In the genomic region with DNA sequence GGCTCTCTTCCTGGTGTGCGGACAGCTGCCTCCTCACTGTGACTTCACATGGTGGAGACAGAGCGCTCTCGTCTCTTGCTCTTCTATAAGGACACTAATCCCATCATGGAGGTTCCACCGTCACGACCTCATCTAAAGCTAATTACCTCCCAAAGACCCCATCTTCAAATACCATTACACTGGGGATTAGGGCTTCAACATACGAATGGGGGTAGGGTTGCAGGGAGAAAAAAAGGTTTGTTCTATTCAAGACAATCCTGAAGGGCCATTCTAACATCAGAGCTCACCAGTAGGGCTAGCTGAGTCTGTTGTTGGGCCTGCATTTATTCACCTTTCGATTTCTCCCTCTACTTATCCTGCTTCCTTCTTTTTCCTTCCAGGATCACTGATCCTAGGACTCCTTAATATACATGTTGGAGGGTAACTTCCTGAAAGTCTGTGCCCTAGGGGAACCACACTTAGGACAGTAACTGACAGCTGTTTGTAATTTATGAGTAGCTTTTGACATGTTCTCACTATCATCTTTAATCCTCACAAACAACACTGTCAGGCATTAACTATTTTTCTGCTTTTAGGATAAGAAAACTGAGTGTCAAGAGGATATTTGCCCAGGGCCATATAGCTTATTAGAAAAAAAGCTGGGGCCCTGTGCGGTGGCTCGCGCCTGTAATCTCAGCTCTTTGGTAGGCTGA, we compare ENCODE assay signal across 41 cellular contexts. TPM values are rescaled to one million over a fixed set of nuclear protein-coding genes. Genes with fewer than 3 reads are reported as not detected.
DNase-seq lines count a peak whose midpoint lies in the region; ATAC-seq, FAIRE-seq and TF ChIP-seq lines count a peak whose summit lies in the region.
"Had no signal": no experiment of that assay in that cellular context is flagged by ENCODE, and none has a peak within 500 bp of the region (broad histone marks: within the 10 kb centered on the region; RNA-seq: fewer than 3 reads in every experiment).

No MANE protein-coding gene starts in this region.

- H3K36me3 Mint-ChIP-seq in activated naive CD8-positive, alpha-beta T cell treated with anti-CD3 and anti-CD28 coated beads, Interleukin-2, amount 50 U/mL, for 24 hours (ENCODE audit: low read depth) = no peaks in the 10 kb centered on the region
- no peaks in the 10 kb centered on the region for H3K36me3 Mint-ChIP-seq in activated naive CD8-positive, alpha-beta T cell treated with anti-CD3 and anti-CD28 coated beads for 36 hours
- H3K36me3 Mint-ChIP-seq in activated naive CD4-positive, alpha-beta T cell treated with anti-CD3 and anti-CD28 coated beads, Interleukin-2, amount 50 U/mL, for 72 hours = no peaks in the 10 kb centered on the region
- H3K36me3 Mint-ChIP-seq: CD8-positive, alpha-beta T cell; natural killer cell had no signal

- no peak for TF ChIP-seq POLR2A in K562 (conservative IDR thresholded peaks at IDR 0.05)

- DNase-seq in K562 (ENCODE audit: extremely low read depth in 1 of 4, low spot score in 3 of 4) (no peak), hepatocyte (ENCODE audit: low spot score) (no peak), pons (ENCODE audit: low spot score) (peak; percentile 14)
- DNase-seq in activated CD4-positive, alpha-beta T cell treated with anti-CD3 and anti-CD28 coated beads, Interleukin-2, amount 50 U/mL, for 1 hour = no peak
- no peak for DNase-seq in activated naive CD8-positive, alpha-beta T cell treated with anti-CD3 and anti-CD28 coated beads, Interleukin-2, amount 50 U/mL, for 24 hours
- no peak for DNase-seq in activated naive CD8-positive, alpha-beta T cell treated with anti-CD3 and anti-CD28 coated beads for 36 hours
- no peak for DNase-seq in activated naive CD4-positive, alpha-beta T cell treated with anti-CD3 and anti-CD28 coated beads, Interleukin-2, amount 50 U/mL, for 72 hours (ENCODE audit: low spot score in 2 of 2)
- DNase-seq: ACHN; activated CD4-positive, alpha-beta T cell treated with anti-CD3 and anti-CD28 coated beads for 36 hours; activated CD8-positive, alpha-beta memory T cell treated with anti-CD3 and anti-CD28 coated beads for 24 hours; activated naive CD4-positive, alpha-beta T cell treated with anti-CD3 and anti-CD28 coated beads, Interleukin-2, amount 50 U/mL, for 16 hours; activated T-cell treated with anti-CD3 and anti-CD28 coated beads for 4 hours; BE2C; CD8-positive, alpha-beta T cell; EL; foreskin keratinocyte; GOT3; left cardiac atrium; MM.1S; natural killer cell; NCI-H1417; NCI-H2029; NCI-H226; NCI-H69; ovary; right cardiac atrium; SHP77 treated with DMSO at 0.1 percent for 48 hours; spleen; stimulated activated CD4-positive, alpha-beta T cell treated with anti-CD3 and anti-CD28 coated beads, Interleukin-2, amount 100 ng/mL, for 24 hours; stomach; upper lobe of left lung had no signal

- no peaks in the 10 kb centered on the region for H3K36me3 ChIP-seq in HUES48 (ENCODE audit: control insufficient read depth, insufficient read depth, low read length)
- H3K36me3 ChIP-seq in K562 (ENCODE audit: control insufficient read depth, insufficient read depth, low read length) = no peaks in the 10 kb centered on the region
- no peaks in the 10 kb centered on the region for H3K36me3 ChIP-seq in hepatocyte (replicated peaks; ENCODE audit: insufficient read depth, low read depth)
- H3K36me3 ChIP-seq: BE2C, ovary, spleen, stomach, upper lobe of left lung had no signal

- H3K27ac ChIP-seq in HUES48 (ENCODE audit: low read depth, low read length) = peak overlapping the region; percentile 54
- H3K27ac ChIP-seq in K562 (ENCODE audit: extremely low read depth, low read depth, low read length) = no peak overlapping the region
- peak overlapping the region; percentile 31 for H3K27ac ChIP-seq in hepatocyte
- H3K27ac ChIP-seq: coronary artery, foreskin keratinocyte, KMS-11, ovary, spleen, stomach, upper lobe of left lung had no signal

- H3K27me3 ChIP-seq in HUES48 (ENCODE audit: control insufficient read depth, insufficient read depth, low read length) (no peaks in the 10 kb centered on the region), K562 (ENCODE audit: control insufficient read depth in 2 of 2, insufficient read depth in 2 of 2, low read length in 2 of 2) (no peaks in the 10 kb centered on the region), hepatocyte (no peaks in the 10 kb centered on the region)
- H3K27me3 ChIP-seq: BE2C, foreskin keratinocyte, ovary, spleen, stomach, upper lobe of left lung had no signal

- no peak for TF ChIP-seq CTCF in K562 (IDR thresholded peaks at IDR 0.05 in 2 of 3, conservative IDR thresholded peaks at IDR 0.05 in 1 of 3; ENCODE audit: insufficient read depth in 2 of 3, low read depth in 1 of 3, low read length in 3 of 3)
- TF ChIP-seq CTCF in hepatocyte (IDR thresholded peaks at IDR 0.05; ENCODE audit: poor library complexity) = no peak

- in situ Hi-C loops in K562 (cut with MboI) = no loop called here

- no peaks in the 10 kb centered on the region for H3K4me1 Mint-ChIP-seq in activated naive CD8-positive, alpha-beta T cell treated with anti-CD3 and anti-CD28 coated beads, Interleukin-2, amount 50 U/mL, for 24 hours
- H3K4me1 Mint-ChIP-seq in activated naive CD8-positive, alpha-beta T cell treated with anti-CD3 and anti-CD28 coated beads for 36 hours = peaks cover 2% of the 10 kb centered on the region
- H3K4me1 Mint-ChIP-seq: activated CD4-positive, alpha-beta T cell treated with anti-CD3 and anti-CD28 coated beads for 36 hours; natural killer cell had no signal

- H3K27me3 Mint-ChIP-seq in activated naive CD8-positive, alpha-beta T cell treated with anti-CD3 and anti-CD28 coated beads, Interleukin-2, amount 50 U/mL, for 24 hours = peaks cover 7% of the 10 kb centered on the region
- peaks cover 3% of the 10 kb centered on the region for H3K27me3 Mint-ChIP-seq in activated naive CD8-positive, alpha-beta T cell treated with anti-CD3 and anti-CD28 coated beads for 36 hours

- H4K20me1 ChIP-seq in K562 (replicated peaks; ENCODE audit: control insufficient read depth, insufficient read depth, low read length) = no peaks in the 10 kb centered on the region
- H4K20me1 ChIP-seq in hepatocyte (ENCODE audit: insufficient read depth, poor library complexity, severe bottlenecking) = no peaks in the 10 kb centered on the region

- no peak for TF ChIP-seq RAD21 in K562 (CRISPR knock-in tag; conservative IDR thresholded peaks at IDR 0.05 in 1 of 2, IDR thresholded peaks at IDR 0.05 in 1 of 2)

- no peak overlapping the region for H3K4me2 ChIP-seq in K562 (ENCODE audit: insufficient read depth, low read length)
- H3K4me2 ChIP-seq in hepatocyte = no peak overlapping the region
- H3K4me2 ChIP-seq: KMS-11 had no signal

- no peaks in the 10 kb centered on the region for H3K9me1 ChIP-seq in K562 (ENCODE audit: control insufficient read depth, insufficient read depth, low read length)

- H3K4me3 ChIP-seq in HUES48 (ENCODE audit: low read depth, low read length) (no peak overlapping the region), K562 (no peak overlapping the region), hepatocyte (no peak overlapping the region)
- H3K4me3 ChIP-seq: coronary artery, lung, ovary, spleen, stomach, upper lobe of left lung had no signal

- no peaks in the 10 kb centered on the region for H3K9me2 ChIP-seq in hepatocyte (replicated peaks; ENCODE audit: insufficient read depth)

- H3K4me1 ChIP-seq in HUES48 (ENCODE audit: control insufficient read depth, insufficient read depth, low read length) (peaks cover 28% of the 10 kb centered on the region), K562 (replicated peaks in 1 of 2; ENCODE audit: control insufficient read depth in 2 of 2, insufficient read depth in 2 of 2, low read length in 2 of 2) (no peaks in the 10 kb centered on the region), hepatocyte (ENCODE audit: insufficient read depth) (no peaks in the 10 kb centered on the region)
- H3K4me1 ChIP-seq: BE2C, foreskin keratinocyte, spleen, stomach, upper lobe of left lung had no signal

- no peak for TF ChIP-seq EP300 in K562 (IDR thresholded peaks at IDR 0.05; ENCODE audit: low read length)

- intact Hi-C loops in K562 (cut with micrococcal nuclease) = no loop called here

- BruUV-seq in K562 (replicated peaks; lab: Mats Ljungman, UMichigan) = no TSS peak

- POLR2A ChIA-PET in K562 (lab: Yijun Ruan, JAX) = interaction anchor here (2.1 kb wide), 1 partner anchor 16 kb away, joined by 5 read pairs; no protein-coding TSS in a partner anchor

- H3K27ac Mint-ChIP-seq in activated naive CD8-positive, alpha-beta T cell treated with anti-CD3 and anti-CD28 coated beads, Interleukin-2, amount 50 U/mL, for 24 hours = no peak overlapping the region
- H3K27ac Mint-ChIP-seq in activated naive CD8-positive, alpha-beta T cell treated with anti-CD3 and anti-CD28 coated beads for 36 hours = no peak overlapping the region
- no peak overlapping the region for H3K27ac Mint-ChIP-seq in activated naive CD4-positive, alpha-beta T cell treated with anti-CD3 and anti-CD28 coated beads, Interleukin-2, amount 50 U/mL, for 72 hours
- H3K27ac Mint-ChIP-seq: activated CD4-positive, alpha-beta T cell treated with anti-CD3 and anti-CD28 coated beads for 36 hours; activated T-helper 2 cell treated with anti-CD3 and anti-CD28 coated beads, Interferon-gamma antibody, Interleukin-2, Interleukin-4, amounts not matched to agents 10 μg/mL and 5 μg/mL and 100 μg/mL, durations not matched to agents 14 hours and 24 hours and 36 hours; CD8-positive, alpha-beta T cell; natural killer cell; T-helper 2 cell treated with Interferon-gamma antibody and Interleukin-4, amounts not matched to agents 5 μg/mL and 100 μg/mL, for 36 hours had no signal

- H3K79me2 ChIP-seq in K562 (ENCODE audit: control insufficient read depth, insufficient read depth, low read length) = no peaks in the 10 kb centered on the region
- no peaks in the 10 kb centered on the region for H3K79me2 ChIP-seq in hepatocyte

- 26% methylated on average over 9 of the region's 10 CpGs for WGBS in K562 (ENCODE audit: insufficient coverage, low coverage, missing lambda C conversion rate)
- WGBS in hepatocyte (ENCODE audit: low lambda C conversion rate, missing lambda C conversion rate) = 84% methylated on average over 10 of the region's 10 CpGs

- ATAC-seq in K562 = no peak
- ATAC-seq in activated naive CD8-positive, alpha-beta T cell treated with anti-CD3 and anti-CD28 coated beads, Interleukin-2, amount 50 U/mL, for 24 hours = no peak
- no peak for ATAC-seq in activated naive CD4-positive, alpha-beta T cell treated with anti-CD3 and anti-CD28 coated beads, Interleukin-2, amount 50 U/mL, for 72 hours
- ATAC-seq: activated CD4-positive, alpha-beta T cell treated with anti-CD3 and anti-CD28 coated beads for 36 hours; CD8-positive, alpha-beta T cell; esophagus mucosa; foreskin keratinocyte; left cardiac atrium; natural killer cell; Panc1; right cardiac atrium had no signal

- no peak overlapping the region for H3K9ac ChIP-seq in HUES48 (ENCODE audit: low read depth, low read length)
- no peak overlapping the region for H3K9ac ChIP-seq in K562 (ENCODE audit: insufficient read depth in 1 of 2, low read depth in 2 of 2, low read length in 2 of 2)
- H3K9ac ChIP-seq: KMS-11 had no signal

- CTCF ChIA-PET in K562 (lab: Yijun Ruan, JAX; ENCODE audit: low intra/inter-chr PET ratio) = no interaction called here

- H3K9me3 ChIP-seq in HUES48 (ENCODE audit: control insufficient read depth, insufficient read depth, low read length) (no peaks in the 10 kb centered on the region), K562 (replicated peaks; ENCODE audit: control insufficient read depth, insufficient read depth, low read depth, low read length) (no peaks in the 10 kb centered on the region), hepatocyte (ENCODE audit: low read depth) (no peaks in the 10 kb centered on the region)
- H3K9me3 ChIP-seq: BE2C, ovary, spleen, stomach, upper lobe of left lung had no signal

- no peak overlapping the region for H3K4me3 Mint-ChIP-seq in activated naive CD8-positive, alpha-beta T cell treated with anti-CD3 and anti-CD28 coated beads, Interleukin-2, amount 50 U/mL, for 24 hours
- no peak overlapping the region for H3K4me3 Mint-ChIP-seq in activated naive CD8-positive, alpha-beta T cell treated with anti-CD3 and anti-CD28 coated beads for 36 hours
- H3K4me3 Mint-ChIP-seq: activated CD4-positive, alpha-beta T cell treated with anti-CD3 and anti-CD28 coated beads for 36 hours; CD8-positive, alpha-beta T cell; natural killer cell; T-helper 2 cell treated with Interferon-gamma antibody and Interleukin-4, amounts not matched to agents 5 μg/mL and 100 μg/mL, for 36 hours had no signal

- H3K9me3 Mint-ChIP-seq in activated naive CD8-positive, alpha-beta T cell treated with anti-CD3 and anti-CD28 coated beads, Interleukin-2, amount 50 U/mL, for 24 hours = no peaks in the 10 kb centered on the region
- no peaks in the 10 kb centered on the region for H3K9me3 Mint-ChIP-seq in activated naive CD8-positive, alpha-beta T cell treated with anti-CD3 and anti-CD28 coated beads for 36 hours
- H3K9me3 Mint-ChIP-seq in activated naive CD4-positive, alpha-beta T cell treated with anti-CD3 and anti-CD28 coated beads, Interleukin-2, amount 50 U/mL, for 72 hours = no peaks in the 10 kb centered on the region
- H3K9me3 Mint-ChIP-seq: activated T-helper 2 cell treated with anti-CD3 and anti-CD28 coated beads, Interferon-gamma antibody, Interleukin-2, Interleukin-4, amounts not matched to agents 10 μg/mL and 5 μg/mL and 100 μg/mL, durations not matched to agents 14 hours and 24 hours and 36 hours; CD8-positive, alpha-beta T cell; natural killer cell; T-helper 2 cell treated with Interferon-gamma antibody and Interleukin-4, amounts not matched to agents 5 μg/mL and 100 μg/mL, for 36 hours had no signal

- no peak for FAIRE-seq in K562 (lab: Jason Lieb, UNC)
- FAIRE-seq: GM18507, GM19239 had no signal

- H2AFZ ChIP-seq in K562 (ENCODE audit: low read depth, low read length) (no peak overlapping the region), hepatocyte (no peak overlapping the region)

RNA-seq across cellular contexts. Expression of gene GTF2F2, which starts 18.8 kb away (rescaled TPM):
- total RNA-seq in K562 (2011; cell fraction: chromatin; rRNA removed; ENCODE audit: low replicate concordance) = 11.2 and 29.0 TPM in 2 replicates
- 9.5 and 10.9 TPM in 2 replicates for total RNA-seq in K562 (2011; cell fraction: nucleolus; rRNA removed)
- 15.8 and 25.6 TPM in 2 replicates for total RNA-seq in K562 (2011; cell fraction: nucleoplasm; rRNA removed)
- total RNA-seq in K562 (2014; rRNA removed) (27.8 and 32.4 TPM in 2 replicates), K562 (2014; rRNA removed; fragmentation: Illumina TruSeq; extraction: Trizol) (44.8 and 52.0 TPM in 2 replicates), K562 (2015; rRNA removed; fragmentation: Illumina TruSeq; extraction: Trizol) (35.4 and 38.3 TPM in 2 replicates), K562 (2021) (30.5 and 32.3 TPM in 2 replicates), hepatocyte (25.7 and 25.8 TPM in 2 replicates)
- polyA plus RNA-seq in K562 (2011; rRNA removed) (20.4 and 24.4 TPM in 2 replicates), K562 (2014; fragmentation: Illumina TruSeq; extraction: Trizol) (28.4 and 32.8 TPM in 2 replicates), K562 (2014; fragmentation: Nextera tagmentation; extraction: Ambion mirVana) (10 to 100 TPM; 19.7 to 22.6 TPM), K562 (2014; rRNA removed) (33.5 and 39.9 TPM in 2 replicates), hepatocyte (23.1 and 26.7 TPM in 2 replicates)
- 5.0 and 8.5 TPM in 2 replicates for polyA plus RNA-seq in K562 (2011; cell fraction: cytosol; rRNA removed)
- polyA plus RNA-seq in K562 (2011; cell fraction: nucleus; rRNA removed) = 4.1 and 6.8 TPM in 2 replicates
- polyA plus RNA-seq in K562 (2012) = 18.9 and 22.7 TPM in 2 replicates
- 17.7 and 20.7 TPM in 2 replicates for polyA minus RNA-seq in K562 (2011; rRNA and poly(A)+ RNA removed)
- 7.2 and 9.9 TPM in 2 replicates for polyA minus RNA-seq in K562 (2011; cell fraction: cytosol; rRNA and poly(A)+ RNA removed)
- 8.1 and 12.7 TPM in 2 replicates for polyA minus RNA-seq in K562 (2011; cell fraction: nucleus; rRNA and poly(A)+ RNA removed)
- 10 to 100 TPM; 31.2 to 32.4 TPM for total RNA-seq in activated naive CD8-positive, alpha-beta T cell treated with anti-CD3 and anti-CD28 coated beads for 36 hours
- total RNA-seq in activated naive CD4-positive, alpha-beta T cell treated with anti-CD3 and anti-CD28 coated beads, Interleukin-2, amount 50 U/mL, for 72 hours = 10 to 100 TPM; 20.4 to 23.3 TPM
